8 cellular contexts compared by ENCODE assay signal in the genomic region with DNA sequence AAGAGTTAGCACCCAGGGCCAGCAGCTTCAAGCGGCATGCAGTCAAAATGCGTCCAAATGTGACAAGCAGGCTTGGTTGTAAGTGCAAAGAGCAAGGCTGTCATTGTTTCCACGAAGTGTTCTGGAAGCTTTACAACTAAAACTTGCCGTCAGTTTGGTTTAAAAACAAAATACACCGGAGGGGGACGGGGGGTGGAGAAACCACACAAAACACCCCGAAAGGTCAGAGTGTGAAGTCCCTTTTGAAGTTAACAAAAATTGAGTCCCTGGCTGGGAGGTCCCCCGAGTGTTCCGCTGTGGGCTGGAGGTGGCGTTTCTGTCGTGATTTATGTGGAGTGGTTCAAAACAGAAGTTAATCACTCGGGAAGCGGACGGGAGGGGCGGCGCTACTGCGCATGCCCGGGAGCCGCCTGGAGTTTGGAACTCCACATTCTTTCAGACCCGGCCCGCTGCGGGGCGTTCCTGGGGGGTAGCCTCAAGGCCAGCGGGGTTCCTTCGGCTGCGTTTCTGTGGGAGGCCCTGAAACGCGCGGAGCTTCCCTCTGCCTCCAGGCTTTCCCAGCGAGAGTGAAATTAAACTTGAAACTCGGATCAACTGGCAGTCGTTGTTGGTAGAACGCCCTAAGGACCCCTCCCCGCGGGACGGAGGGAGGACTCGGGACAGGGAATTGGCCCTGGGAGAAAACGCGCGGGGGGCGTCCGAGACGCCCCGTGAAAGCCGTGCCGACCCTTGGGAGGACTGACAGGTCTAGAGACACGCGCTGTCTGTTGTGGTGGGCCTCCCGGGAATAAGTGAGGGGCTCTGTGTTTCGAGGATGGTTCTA. TPM values are rescaled to one million over a fixed set of nuclear protein-coding genes. Genes with fewer than 3 reads are reported as not detected.
DNase-seq lines count a peak whose midpoint lies in the region; ATAC-seq and TF ChIP-seq lines count a peak whose summit lies in the region.

No MANE protein-coding gene starts in this region.

- DNase-seq in DMS 273 (lab: John Stamatoyannopoulos, UW; ENCODE audit: unreplicated experiment) (peak; percentile 92), Kasumi-1 (lab: John Stamatoyannopoulos, UW) (peak; percentile 63 to 69), adrenal gland (peak; percentile 94 to 97 (median 96)), left cardiac atrium (peak; percentile 94), posterior vena cava (ENCODE audit: low spot score) (peak; percentile 98), transverse colon (peak; percentile 95)

- H3K27ac Mint-ChIP-seq in T-helper 1 cell treated with Interleukin-12 subunit alpha and Interleukin-12 subunit beta and Interleukin-4 antibody, amounts not matched to agents 30 μg/mL and 1 μg/mL, for 36 hours: peak overlapping the region; percentile 95

- no peaks in the 10 kb centered on the region for H3K27me3 ChIP-seq in adrenal gland
- no peaks in the 10 kb centered on the region for H3K27me3 ChIP-seq in transverse colon

- no peak for TF ChIP-seq EP300 in transverse colon (IDR thresholded peaks at IDR 0.05; ENCODE audit: low read depth)

- peak overlapping the region; percentile 50 to 95 (median 63) for H3K4me3 ChIP-seq in adrenal gland
- H3K4me3 ChIP-seq in transverse colon: peak overlapping the region; percentile 68 to 87 (median 80)

- intact Hi-C loops in adrenal gland (cut with DNase I): loop anchor here (5.0 to 10.0 kb wide), 5 partner anchors 141 to 213 kb away; a partner anchor contains a TSS
- intact Hi-C loops in left cardiac atrium (cut with DNase I): loop anchor here (2.0 to 10.0 kb wide), 3 partner anchors 167 to 213 kb away; no protein-coding TSS in a partner anchor
- intact Hi-C loops in posterior vena cava (cut with DNase I): loop anchor here (5.0 to 10.0 kb wide), 5 partner anchors 51 to 213 kb away; a partner anchor contains a TSS
- intact Hi-C loops in transverse colon (cut with DNase I; ENCODE audit: low total_unique reads): loop anchor here (2.0 to 10.0 kb wide), 3 partner anchors 143 to 216 kb away; no protein-coding TSS in a partner anchor

- peaks cover 4% of the 10 kb centered on the region for H3K36me3 Mint-ChIP-seq in T-helper 1 cell treated with Interleukin-12 subunit alpha and Interleukin-12 subunit beta and Interleukin-4 antibody, amounts not matched to agents 30 μg/mL and 1 μg/mL, for 36 hours (ENCODE audit: low read depth)

- H3K4me1 Mint-ChIP-seq in T-helper 1 cell treated with Interleukin-12 subunit alpha and Interleukin-12 subunit beta and Interleukin-4 antibody, amounts not matched to agents 30 μg/mL and 1 μg/mL, for 36 hours (ENCODE audit: low read depth): peaks cover 44% of the 10 kb centered on the region

- H3K9me3 ChIP-seq in adrenal gland (replicated peaks in 1 of 3): no peaks in the 10 kb centered on the region
- H3K9me3 ChIP-seq in transverse colon: no peaks in the 10 kb centered on the region

- H3K36me3 ChIP-seq in adrenal gland (replicated peaks in 1 of 2): peaks cover 0 to 5% of the 10 kb centered on the region in 2 donors
- H3K36me3 ChIP-seq in transverse colon: no peaks in the 10 kb centered on the region

- H3K27me3 Mint-ChIP-seq in T-helper 1 cell treated with Interleukin-12 subunit alpha and Interleukin-12 subunit beta and Interleukin-4 antibody, amounts not matched to agents 30 μg/mL and 1 μg/mL, for 36 hours (ENCODE audit: low read depth): no peaks in the 10 kb centered on the region

- 0 to 3% (median 0%) methylated on average over 26 to 50 of the region's 50 CpGs for WGBS in adrenal gland, 4 donors
- 0% methylated on average over 50 of the region's 50 CpGs; no CpG with 5 or more reads in 1 of the 2 donors for WGBS in transverse colon (ENCODE audit: low coverage in 1 of 2), 2 donors

- peak; percentile 49 to 94 for TF ChIP-seq POLR2A in adrenal gland (IDR thresholded peaks at IDR 0.05)
- TF ChIP-seq POLR2A in transverse colon (IDR thresholded peaks at IDR 0.05): peak; percentile 97

- no peak for TF ChIP-seq CTCF in adrenal gland (IDR thresholded peaks at IDR 0.05)
- TF ChIP-seq CTCF in transverse colon (IDR thresholded peaks at IDR 0.05): no peak

- in situ Hi-C loops in transverse colon (cut with MboI; ENCODE audit: low pct_ligation_motif_present in 1 of 4, low pct_unique_long_range_greater_than_20kb in 1 of 4, low sequenced_read_pairs in 3 of 4): loop anchor here (5.0 to 25.0 kb wide), 4 partner anchors 136 to 167 kb away; no protein-coding TSS in a partner anchor

- H3K27ac ChIP-seq in adrenal gland (peak overlapping the region; percentile 80 to 99 (median 97)), transverse colon (peak overlapping the region; percentile 98 to 99 (median 99))

- H3K4me1 ChIP-seq in adrenal gland (replicated peaks in 1 of 2): peaks cover 20 to 36% of the 10 kb centered on the region in 2 donors
- H3K4me1 ChIP-seq in transverse colon: peaks cover 18 to 44% (median 26%) of the 10 kb centered on the region in 4 donors

- peak overlapping the region; percentile 90 for H3K4me3 Mint-ChIP-seq in T-helper 1 cell treated with Interleukin-12 subunit alpha and Interleukin-12 subunit beta and Interleukin-4 antibody, amounts not matched to agents 30 μg/mL and 1 μg/mL, for 36 hours

- ATAC-seq in left cardiac atrium: peak; percentile 49 to 53
- ATAC-seq in HG02938 (IDR thresholded peaks at IDR 0.05; ENCODE audit: unreplicated experiment): no peak

- H3K9me3 Mint-ChIP-seq in T-helper 1 cell treated with Interleukin-12 subunit alpha and Interleukin-12 subunit beta and Interleukin-4 antibody, amounts not matched to agents 30 μg/mL and 1 μg/mL, for 36 hours: no peaks in the 10 kb centered on the region

RNA-seq across cellular contexts. Expression of a gene that starts 1.4 kb away (rescaled TPM):
- total RNA-seq in adrenal gland (10 to 100 TPM; 25.7 to 83.1 (median 61.1) TPM), left cardiac atrium (10 to 100 TPM; 12.0 to 22.9 TPM), posterior vena cava (10 to 100 TPM; 25.9 to 30.0 TPM), transverse colon (100 to 1,000 TPM in 1 of 4 donors, 10 to 100 TPM in 3; 23.2 to 166 (median 53.3) TPM)
- polyA plus RNA-seq in adrenal gland: 10 to 100 TPM; 40.9 to 53.2 (median 45.1) TPM
